In genomic region chr9:86168256-86168655, GRCh38 we compare ENCODE assay signal across 29 cellular contexts.
"Had no signal": no experiment of that assay in that cellular context is flagged by ENCODE, and none has a peak within 500 bp of the region (broad histone marks: within the 10 kb centered on the region; RNA-seq: fewer than 3 reads in every experiment).

No MANE protein-coding gene starts in this region.

- H3K27me3 Mint-ChIP-seq: stimulated activated memory B cell treated with anti-CD40 and anti-IgM and Interleukin-4, amounts not matched to agents 10 μg/mL and 1 μg/mL and 100 μg/mL, for 72 hours; stimulated activated naive CD8-positive, alpha-beta T cell treated with anti-CD3 and anti-CD28 coated beads, Interleukin-15, amount 100 ng/mL, for 72 hours had no signal

- H3K27me3 ChIP-seq: neural progenitor cell, pancreas, right lobe of liver, sigmoid colon, suprapubic skin, testis, tibial artery, transverse colon, upper lobe of left lung, vagina had no signal

- H3K36me3 Mint-ChIP-seq: stimulated activated memory B cell treated with anti-CD40 and anti-IgM and Interleukin-4, amounts not matched to agents 10 μg/mL and 1 μg/mL and 100 μg/mL, for 72 hours had no signal

- H3K4me1 ChIP-seq: neural progenitor cell, pancreas, prostate gland, right lobe of liver, sigmoid colon, suprapubic skin, testis, tibial artery, transverse colon, upper lobe of left lung, vagina had no signal

- H3K4me3 ChIP-seq: neural progenitor cell, pancreas, prostate gland, right lobe of liver, sigmoid colon, suprapubic skin, testis, tibial artery, transverse colon, upper lobe of left lung, vagina had no signal

- H3K4me1 Mint-ChIP-seq: natural killer cell; nephron; stimulated activated memory B cell treated with anti-CD40 and anti-IgM and Interleukin-4, amounts not matched to agents 10 μg/mL and 1 μg/mL and 100 μg/mL, for 72 hours; stimulated activated naive CD8-positive, alpha-beta T cell treated with anti-CD3 and anti-CD28 coated beads, Interleukin-15, amount 100 ng/mL, for 72 hours had no signal

- H3K4me3 Mint-ChIP-seq: naive thymus-derived CD4-positive, alpha-beta T cell; natural killer cell; nephron; neural progenitor cell; stimulated activated memory B cell treated with anti-CD40 and anti-IgM and Interleukin-4, amounts not matched to agents 10 μg/mL and 1 μg/mL and 100 μg/mL, for 72 hours; stimulated activated naive CD8-positive, alpha-beta T cell treated with anti-CD3 and anti-CD28 coated beads, Interleukin-15, amount 100 ng/mL, for 72 hours had no signal

- H3K27ac Mint-ChIP-seq: naive thymus-derived CD4-positive, alpha-beta T cell; natural killer cell; nephron; neural progenitor cell; stimulated activated memory B cell treated with anti-CD40 and anti-IgM and Interleukin-4, amounts not matched to agents 10 μg/mL and 1 μg/mL and 100 μg/mL, for 72 hours; stimulated activated naive CD8-positive, alpha-beta T cell treated with anti-CD3 and anti-CD28 coated beads, Interleukin-15, amount 100 ng/mL, for 72 hours had no signal

- ATAC-seq: naive thymus-derived CD4-positive, alpha-beta T cell; natural killer cell; pancreas; right cardiac atrium; right lobe of liver; stimulated activated memory B cell treated with anti-CD40 and anti-IgM and Interleukin-4, amounts not matched to agents 10 μg/mL and 1 μg/mL and 100 μg/mL, for 72 hours; stimulated activated naive CD8-positive, alpha-beta T cell treated with anti-CD3 and anti-CD28 coated beads, Interleukin-15, amount 100 ng/mL, for 72 hours; stimulated activated naive CD8-positive, alpha-beta T cell treated with anti-CD3 and anti-CD28 coated beads, Interleukin-15, Interleukin-2, amounts not matched to agents 100 U/mL and 50 U/mL, for 24 hours had no signal

- FAIRE-seq: pancreas, small intestine, urothelium cell line had no signal

- H3K27ac ChIP-seq: neural progenitor cell, pancreas, prostate gland, right lobe of liver, sigmoid colon, suprapubic skin, testis, tibial artery, transverse colon, upper lobe of left lung, vagina had no signal

- DNase-seq: naive thymus-derived CD4-positive, alpha-beta T cell; natural killer cell; occipital lobe; pancreas; retina; right cardiac atrium; right lobe of liver; sigmoid colon; small intestine; stimulated activated CD4-positive, alpha-beta T cell treated with anti-CD3 and anti-CD28 coated beads, Interleukin-15, amount 100 ng/mL, for 24 hours; stimulated activated CD4-positive, alpha-beta T cell treated with anti-CD3 and anti-CD28 coated beads, Interleukin-2, amount 100 ng/mL, for 24 hours; stimulated activated CD4-positive, alpha-beta T cell treated with anti-CD3 and anti-CD28 coated beads, Interleukin-2, amount 100 ng/mL, for 48 hours; stimulated activated CD4-positive, alpha-beta T cell treated with anti-CD3 and anti-CD28 coated beads, Interleukin-4, amount 100 ng/mL, for 4 hours; stimulated activated CD8-positive, alpha-beta memory T cell treated with anti-CD3 and anti-CD28 coated beads, Interleukin-4, amount 100 ng/mL, for 48 hours; stimulated activated naive CD4-positive, alpha-beta T cell; stimulated activated naive CD8-positive, alpha-beta T cell treated with anti-CD3 and anti-CD28 coated beads, Interleukin-15, amount 100 ng/mL, for 72 hours; stimulated activated naive CD8-positive, alpha-beta T cell treated with anti-CD3 and anti-CD28 coated beads, Interleukin-15, Interleukin-2, amounts not matched to agents 100 U/mL and 50 U/mL, for 24 hours; substantia nigra; testis; tibial artery; transverse colon; upper lobe of left lung had no signal

- H3K36me3 ChIP-seq: neural progenitor cell, pancreas, prostate gland, right lobe of liver, sigmoid colon, suprapubic skin, tibial artery, transverse colon, upper lobe of left lung, vagina had no signal

- H3K9me3 Mint-ChIP-seq: stimulated activated memory B cell treated with anti-CD40 and anti-IgM and Interleukin-4, amounts not matched to agents 10 μg/mL and 1 μg/mL and 100 μg/mL, for 72 hours had no signal

- H3K9me3 ChIP-seq: pancreas, prostate gland, right lobe of liver, testis, tibial artery, transverse colon, upper lobe of left lung, vagina had no signal
